Comparison of ENCODE assay signal across 19 cellular contexts in genomic region chr11:45305874-45306623, GRCh38. TPM values are rescaled to one million over a fixed set of nuclear protein-coding genes. Genes with fewer than 3 reads are reported as not detected.
DNase-seq lines count a peak whose midpoint lies in the region; ATAC-seq and TF ChIP-seq lines count a peak whose summit lies in the region.
"Had no signal": no experiment of that assay in that cellular context is flagged by ENCODE, and none has a peak within 500 bp of the region (broad histone marks: within the 10 kb centered on the region; RNA-seq: fewer than 3 reads in every experiment).

No MANE protein-coding gene starts in this region.

- intact Hi-C loops in esophagus muscularis mucosa (cut with DNase I): no loop called here

- TF ChIP-seq CTCF in LNCaP clone FGC (IDR thresholded peaks at IDR 0.05; ENCODE audit: control insufficient read depth, extremely low read depth, insufficient read depth): no peak
- TF ChIP-seq CTCF in esophagus muscularis mucosa (IDR thresholded peaks at IDR 0.05): no peak

- H3K27me3 ChIP-seq in esophagus muscularis mucosa: no peaks in the 10 kb centered on the region
- H3K27me3 ChIP-seq: BLaER1 had no signal

- no peak overlapping the region for H3K27ac Mint-ChIP-seq in activated CD8-positive, alpha-beta memory T cell treated with anti-CD3 and anti-CD28 coated beads, Interleukin-2, amount 10 ng/mL, durations not matched to agents 7 days and 5 days
- H3K27ac Mint-ChIP-seq: CD4-positive, alpha-beta T cell had no signal

- no peak for ATAC-seq in activated CD8-positive, alpha-beta memory T cell treated with anti-CD3 and anti-CD28 coated beads, Interleukin-2, amount 10 ng/mL, durations not matched to agents 7 days and 5 days

- H3K9me3 ChIP-seq in esophagus muscularis mucosa: no peaks in the 10 kb centered on the region
- H3K9me3 ChIP-seq: BLaER1, SJSA1 had no signal

- H3K4me3 Mint-ChIP-seq in activated CD8-positive, alpha-beta memory T cell treated with anti-CD3 and anti-CD28 coated beads, Interleukin-2, amount 10 ng/mL, durations not matched to agents 7 days and 5 days: no peak overlapping the region
- H3K4me3 Mint-ChIP-seq: CD4-positive, alpha-beta T cell had no signal

- peaks cover 8% of the 10 kb centered on the region for H3K4me1 Mint-ChIP-seq in activated CD8-positive, alpha-beta memory T cell treated with anti-CD3 and anti-CD28 coated beads, Interleukin-2, amount 10 ng/mL, durations not matched to agents 7 days and 5 days

- H3K9me3 Mint-ChIP-seq in activated CD8-positive, alpha-beta memory T cell treated with anti-CD3 and anti-CD28 coated beads, Interleukin-2, amount 10 ng/mL, durations not matched to agents 7 days and 5 days (ENCODE audit: low read depth): no peaks in the 10 kb centered on the region
- H3K9me3 Mint-ChIP-seq: CD4-positive, alpha-beta T cell had no signal

- CTCF ChIA-PET in activated CD8-positive, alpha-beta memory T cell treated with anti-CD3 and anti-CD28 coated beads, Interleukin-2, amount 10 ng/mL, durations not matched to agents 7 days and 5 days (lab: Charles Lee): no interaction called here

- peaks cover 7% of the 10 kb centered on the region for H3K27me3 Mint-ChIP-seq in activated CD8-positive, alpha-beta memory T cell treated with anti-CD3 and anti-CD28 coated beads, Interleukin-2, amount 10 ng/mL, durations not matched to agents 7 days and 5 days

- TF ChIP-seq EP300 in esophagus muscularis mucosa (IDR thresholded peaks at IDR 0.05): no peak

- no peak overlapping the region for H3K4me3 ChIP-seq in LNCaP clone FGC (ENCODE audit: low read depth, low read length)
- no peak overlapping the region for H3K4me3 ChIP-seq in esophagus muscularis mucosa
- H3K4me3 ChIP-seq: BLaER1, SJSA1 had no signal

- H3K36me3 Mint-ChIP-seq in activated CD8-positive, alpha-beta memory T cell treated with anti-CD3 and anti-CD28 coated beads, Interleukin-2, amount 10 ng/mL, durations not matched to agents 7 days and 5 days: no peaks in the 10 kb centered on the region

- WGBS in esophagus muscularis mucosa: 11% methylated on average over 1 of the region's 5 CpGs

- H3K36me3 ChIP-seq in esophagus muscularis mucosa: no peaks in the 10 kb centered on the region
- H3K36me3 ChIP-seq: BLaER1, SJSA1 had no signal

- H3K4me1 ChIP-seq in esophagus muscularis mucosa: no peaks in the 10 kb centered on the region
- H3K4me1 ChIP-seq: SJSA1 had no signal

- DNase-seq in activated CD8-positive, alpha-beta memory T cell treated with anti-CD3 and anti-CD28 coated beads, Interleukin-2, amount 10 ng/mL, durations not matched to agents 7 days and 5 days: peak; percentile 19
- DNase-seq in activated CD8-positive, alpha-beta memory T cell treated with anti-CD3 and anti-CD28 coated beads, Interleukin-2, amount 50 U/mL, for 48 hours: no peak
- DNase-seq in LNCaP clone FGC (ENCODE audit: low read depth): peak; percentile 91
- DNase-seq in esophagus muscularis mucosa (ENCODE audit: extremely low spot score): peak; percentile 62
- no peak for DNase-seq in NCI-H345 treated with DMSO at 0.1 percent for 48 hours (lab: John Stamatoyannopoulos, UW; ENCODE audit: unreplicated experiment)
- DNase-seq in NCI-H510A (lab: John Stamatoyannopoulos, UW): no peak
- no peak for DNase-seq in SKM-1 (lab: John Stamatoyannopoulos, UW; ENCODE audit: unreplicated experiment)
- DNase-seq: CD4-positive, alpha-beta T cell; DMS53; NCI-H1092 treated with DMSO at 0.1 percent for 48 hours; NCI-H1436; NCI-H187; NCI-H2081 treated with DMSO at 0.1 percent for 48 hours; NCI-H2171 treated with DMSO at 0.1 percent for 48 hours; NCI-H345; NCI-H524 treated with DMSO at 0.1 percent for 48 hours had no signal

- no peak for TF ChIP-seq POLR2A in esophagus muscularis mucosa (IDR thresholded peaks at IDR 0.05; ENCODE audit: low read depth)

- H3K27ac ChIP-seq in esophagus muscularis mucosa (replicated peaks in 1 of 4): no peak overlapping the region
- H3K27ac ChIP-seq: BLaER1, SJSA1 had no signal

RNA-seq across cellular contexts. Expression of gene SYT13, which starts 19.9 kb away (rescaled TPM):
- total RNA-seq in activated CD8-positive, alpha-beta memory T cell treated with anti-CD3 and anti-CD28 coated beads, Interleukin-2, amount 10 ng/mL, durations not matched to agents 7 days and 5 days: not detected
- total RNA-seq in esophagus muscularis mucosa: under 1 TPM in 3 of 4 donors, not detected in 1; 0.23 to 0.83 (median 0.42) TPM
- total RNA-seq: CD4-positive, alpha-beta T cell; G401; SJSA1 had no signal

Comparison
In these comparisons a context has a peak if more than half of its experiments do, and no peak if none do; other contexts are left out.
1. DNase-seq: peak in activated CD8-positive, alpha-beta memory T cell treated with anti-CD3 and anti-CD28 coated beads, Interleukin-2, amount 10 ng/mL, durations not matched to agents 7 days and 5 days (single experiment), LNCaP clone FGC (single experiment) and esophagus muscularis mucosa (single experiment); none in activated CD8-positive, alpha-beta memory T cell treated with anti-CD3 and anti-CD28 coated beads, Interleukin-2, amount 50 U/mL, for 48 hours (single experiment), NCI-H345 treated with DMSO at 0.1 percent for 48 hours (single experiment), NCI-H510A (single experiment) and SKM-1 (single experiment).